In the genomic region with DNA sequence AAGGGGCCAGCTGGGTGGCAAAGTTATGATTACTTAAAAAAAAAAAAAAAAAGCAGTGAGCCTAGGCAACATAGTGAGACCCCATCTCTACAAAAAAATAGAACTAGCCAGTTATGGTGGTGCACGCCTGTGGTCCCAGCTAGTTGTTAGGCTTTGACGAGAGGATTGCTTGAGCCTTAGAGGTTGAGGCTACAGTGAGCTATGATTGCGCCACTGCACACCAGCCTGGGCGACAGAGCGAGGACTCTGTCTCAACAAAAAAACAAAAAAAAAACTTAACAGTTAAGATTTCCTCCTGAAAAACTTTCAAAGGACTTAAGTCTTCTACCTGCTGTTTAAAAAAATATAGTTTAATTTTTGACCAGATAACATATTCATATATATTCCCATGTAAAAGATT, we compare ENCODE assay signal across 21 cellular contexts. TPM values are rescaled to one million over a fixed set of nuclear protein-coding genes. Genes with fewer than 3 reads are reported as not detected.
DNase-seq lines count a peak whose midpoint lies in the region; ATAC-seq and TF ChIP-seq lines count a peak whose summit lies in the region.
"Had no signal": no experiment of that assay in that cellular context is flagged by ENCODE, and none has a peak within 500 bp of the region (broad histone marks: within the 10 kb centered on the region; RNA-seq: fewer than 3 reads in every experiment).

No MANE protein-coding gene starts in this region.

- intact Hi-C loops in Right ventricle myocardium superior (cut with DNase I): no loop called here
- intact Hi-C loops in heart left ventricle (cut with DNase I): no loop called here
- intact Hi-C loops in posterior cingulate gyrus (cut with DNase I): no loop called here

- H3K4me1 ChIP-seq in heart left ventricle: no peaks in the 10 kb centered on the region
- H3K4me1 ChIP-seq in gastroesophageal sphincter: no peaks in the 10 kb centered on the region

- H3K27ac ChIP-seq in heart left ventricle: no peak overlapping the region
- no peak overlapping the region for H3K27ac ChIP-seq in gastroesophageal sphincter
- H3K27ac ChIP-seq: KMS-11 had no signal

- H3K4me3 ChIP-seq in heart left ventricle (no peak overlapping the region), NB4 (ENCODE audit: low read depth, low read length) (no peak overlapping the region), gastroesophageal sphincter (no peak overlapping the region)

- H3K27me3 ChIP-seq in heart left ventricle: no peaks in the 10 kb centered on the region
- no peaks in the 10 kb centered on the region for H3K27me3 ChIP-seq in gastroesophageal sphincter

- TF ChIP-seq CTCF in heart left ventricle (IDR thresholded peaks at IDR 0.05): no peak
- no peak for TF ChIP-seq CTCF in NB4 (IDR thresholded peaks at IDR 0.05; ENCODE audit: low read depth, low read length)
- TF ChIP-seq CTCF in GM13976 (IDR thresholded peaks at IDR 0.05; ENCODE audit: borderline replicate concordance, control extremely low read depth, extremely low read depth, insufficient read depth, missing control alignments): no peak
- no peak for TF ChIP-seq CTCF in gastroesophageal sphincter (IDR thresholded peaks at IDR 0.05)

- ATAC-seq in Right ventricle myocardium superior (ENCODE audit: poor library complexity) (no peak), heart left ventricle (no peak), gastroesophageal sphincter (no peak), GM21723 (IDR thresholded peaks at IDR 0.05; ENCODE audit: unreplicated experiment) (no peak)

- H3K9me3 ChIP-seq in heart left ventricle: peaks cover 0 to 4% (median 0%) of the 10 kb centered on the region in 12 donors
- no peaks in the 10 kb centered on the region for H3K9me3 ChIP-seq in gastroesophageal sphincter

- TF ChIP-seq POLR2A in heart left ventricle (IDR thresholded peaks at IDR 0.05): no peak
- TF ChIP-seq POLR2A in NB4 (IDR thresholded peaks at IDR 0.05; ENCODE audit: extremely low read depth, insufficient read length): no peak
- no peak for TF ChIP-seq POLR2A in gastroesophageal sphincter (IDR thresholded peaks at IDR 0.05)

- DNase-seq in Right ventricle myocardium superior (peak; percentile 24), heart left ventricle (no peak), NB4 (ENCODE audit: low read depth) (peak; percentile 82), SKM-1 treated with dmso at 0.1 percent for 144 hours (lab: John Stamatoyannopoulos, UW; ENCODE audit: unreplicated experiment) (peak; percentile 45), GM13976 (ENCODE audit: low spot score) (no peak), posterior cingulate gyrus (no peak)
- DNase-seq: DMS 273 treated with DMSO at 0.1 percent for 48 hours, HFFc6, NCI-H1417, NCI-H1930, NCI-H2171 treated with DMSO at 0.1 percent for 48 hours, NCI-H748 treated with DMSO at 0.1 percent for 48 hours, SHP77 treated with DMSO at 0.1 percent for 48 hours had no signal

- in situ Hi-C loops in GM13976 (cut with MboI; ENCODE audit: low sequenced_read_pairs, unreplicated experiment): no loop called here

- no peak for TF ChIP-seq EP300 in gastroesophageal sphincter (IDR thresholded peaks at IDR 0.05)

- 89 to 91% (median 90%) methylated on average over 5 of the region's 5 CpGs for WGBS in heart left ventricle, 4 donors
- WGBS in gastroesophageal sphincter (ENCODE audit: low coverage in 1 of 2), 2 donors: 85 to 93% methylated on average over 5 of the region's 5 CpGs

- H3K36me3 ChIP-seq in heart left ventricle (no peaks in the 10 kb centered on the region), gastroesophageal sphincter (no peaks in the 10 kb centered on the region)

RNA-seq across cellular contexts. Expression of a gene that starts 2.4 kb away (rescaled TPM):
- total RNA-seq in Right ventricle myocardium superior: not detected
- not detected for total RNA-seq in heart left ventricle
- polyA plus RNA-seq in heart left ventricle: not detected
- total RNA-seq in gastroesophageal sphincter: not detected
- total RNA-seq: A172, Daoy, HFFc6, M059J, NCI-H460 had no signal
- polyA plus RNA-seq: BJ had no signal

RNA-seq across cellular contexts. Expression of a gene that starts 57.5 kb away (rescaled TPM):
- total RNA-seq in Right ventricle myocardium superior (0.78 TPM), heart left ventricle (1 to 10 TPM in 1 of 9 donors, under 1 TPM in 6, not detected in 2; 0.07 to 7.9 (median 0.17) TPM), gastroesophageal sphincter (under 1 TPM in 1 of 4 donors, not detected in 3; 0.20 TPM)
- under 1 TPM; 0.08 to 0.24 TPM for polyA plus RNA-seq in heart left ventricle

Comparison
In these comparisons a context has a peak if more than half of its experiments do, and no peak if none do; other contexts are left out.
1. DNase-seq: peak in Right ventricle myocardium superior (single experiment), NB4 (single experiment) and SKM-1 treated with dmso at 0.1 percent for 144 hours (single experiment); none in heart left ventricle (0 of 5), GM13976 (single experiment) and posterior cingulate gyrus (0 of 10).